17 cellular contexts compared by ENCODE assay signal in the genomic region with DNA sequence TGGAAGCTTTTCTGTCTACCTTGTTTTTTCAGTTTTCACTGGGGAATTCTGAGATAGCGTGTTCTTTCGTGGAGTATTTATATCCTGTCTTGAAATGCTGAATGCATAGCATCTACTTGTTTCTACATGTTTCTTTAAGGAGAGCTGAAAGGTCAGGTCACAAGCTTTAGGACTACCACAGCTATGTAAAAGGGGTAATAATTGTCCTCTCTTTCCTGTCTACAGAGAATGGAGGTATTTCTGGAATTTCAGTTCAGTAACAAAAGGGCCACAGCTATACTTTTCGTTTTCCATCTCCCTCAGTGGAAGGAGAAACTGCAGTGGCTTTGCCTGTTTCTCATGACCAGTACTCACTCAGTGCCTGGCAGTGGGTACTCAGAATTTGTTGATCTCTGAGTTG. TPM values are rescaled to one million over a fixed set of nuclear protein-coding genes. Genes with fewer than 3 reads are reported as not detected.
DNase-seq lines count a peak whose midpoint lies in the region; ATAC-seq, FAIRE-seq and TF ChIP-seq lines count a peak whose summit lies in the region.
"Had no signal": no experiment of that assay in that cellular context is flagged by ENCODE, and none has a peak within 500 bp of the region (broad histone marks: within the 10 kb centered on the region; RNA-seq: fewer than 3 reads in every experiment).

No MANE protein-coding gene starts in this region.

- H3K27me3 ChIP-seq in HUES6 (ENCODE audit: control insufficient read depth, insufficient read depth, low read length) (peaks cover 14% of the 10 kb centered on the region), astrocyte (ENCODE audit: insufficient read depth, low read length) (no peaks in the 10 kb centered on the region), iPS-18a (ENCODE audit: control insufficient read depth, insufficient read depth, low read length) (peaks cover 24% of the 10 kb centered on the region), thoracic aorta (replicated peaks; ENCODE audit: insufficient read depth) (no peaks in the 10 kb centered on the region)

- H3K36me3 Mint-ChIP-seq in astrocyte (ENCODE audit: low read depth, unreplicated experiment), result peaks cover 13% of the 10 kb centered on the region

- peak; percentile 81 for FAIRE-seq in astrocyte (lab: Jason Lieb, UNC)
- FAIRE-seq: D721Med, HepG2 had no signal

- peaks cover 61% of the 10 kb centered on the region for H3K4me1 Mint-ChIP-seq in astrocyte (ENCODE audit: low read depth, unreplicated experiment)

- H3K27ac Mint-ChIP-seq in astrocyte (ENCODE audit: unreplicated experiment), result peak overlapping the region; percentile 94
- H3K27ac Mint-ChIP-seq: stimulated activated naive CD8-positive, alpha-beta T cell treated with anti-CD3 and anti-CD28 coated beads, Interleukin-15, amount 100 ng/mL, for 72 hours had no signal

- peaks cover 2% of the 10 kb centered on the region for H3K9me3 Mint-ChIP-seq in astrocyte (ENCODE audit: unreplicated experiment)
- H3K9me3 Mint-ChIP-seq: stimulated activated naive CD8-positive, alpha-beta T cell treated with anti-CD3 and anti-CD28 coated beads, Interleukin-15, amount 100 ng/mL, for 72 hours had no signal

- H3K79me2 ChIP-seq in astrocyte (ENCODE audit: insufficient read depth, low read length), result peaks cover 25% of the 10 kb centered on the region

- H3K27ac ChIP-seq in HUES6 (ENCODE audit: low read depth, low read length) (peak overlapping the region; percentile 43; the same call in 1 of the 2 replicates), astrocyte (ENCODE audit: low read depth, low read length) (peak overlapping the region; percentile 33), iPS-18a (ENCODE audit: low read length) (no peak overlapping the region), thoracic aorta (peak overlapping the region; percentile 78 to 86)

- H4K20me1 ChIP-seq in astrocyte (ENCODE audit: insufficient read depth, low read length), result peaks cover 21% of the 10 kb centered on the region

- peak overlapping the region; percentile 23 for H3K4me2 ChIP-seq in astrocyte (ENCODE audit: low read length)

- H3K4me1 ChIP-seq in HUES6 (ENCODE audit: control insufficient read depth, insufficient read depth, low read length) (peaks cover 39% of the 10 kb centered on the region), astrocyte (ENCODE audit: insufficient read depth, low read length) (peaks cover 36% of the 10 kb centered on the region), iPS-18a (ENCODE audit: control insufficient read depth, low read depth, low read length) (peaks cover 45% of the 10 kb centered on the region), thoracic aorta (ENCODE audit: control insufficient read depth in 1 of 2, low read depth in 2 of 2) (peaks cover 48 to 77% of the 10 kb centered on the region in 2 donors)

- H3K4me3 ChIP-seq in HUES6 (ENCODE audit: low read depth, low read length) (no peak overlapping the region), astrocyte (ENCODE audit: insufficient read depth, low read depth, low read length) (no peak overlapping the region), iPS-18a (ENCODE audit: low read length) (peak overlapping the region; percentile 43), thoracic aorta (peak overlapping the region; percentile 87)

- 0 out of 2 replicates have a peak, but pooled peaks cover 5% of the 10 kb centered on the region for H3K36me3 ChIP-seq in HUES6 (ENCODE audit: control insufficient read depth, insufficient read depth, low read length)
- H3K36me3 ChIP-seq in astrocyte (ENCODE audit: insufficient read depth, low read length), result peaks cover 6% of the 10 kb centered on the region
- no peaks in the 10 kb centered on the region for H3K36me3 ChIP-seq in iPS-18a (ENCODE audit: control insufficient read depth, low read depth, low read length)
- H3K36me3 ChIP-seq in thoracic aorta, result no peaks in the 10 kb centered on the region

- no peak overlapping the region for H2AFZ ChIP-seq in astrocyte (ENCODE audit: low read depth, low read length)

- H3K9ac ChIP-seq in HUES6 (ENCODE audit: low read length), result no peak overlapping the region
- peak overlapping the region; percentile 4 for H3K9ac ChIP-seq in astrocyte (ENCODE audit: low read length)
- no peak overlapping the region for H3K9ac ChIP-seq in iPS-18a (ENCODE audit: low read length)

- no peaks in the 10 kb centered on the region for H3K9me3 ChIP-seq in HUES6 (ENCODE audit: control insufficient read depth, insufficient read depth, low read depth, low read length)
- H3K9me3 ChIP-seq in astrocyte (ENCODE audit: insufficient read depth, low read depth, low read length), result no peaks in the 10 kb centered on the region
- H3K9me3 ChIP-seq in iPS-18a (ENCODE audit: control insufficient read depth, low read depth, low read length), result no peaks in the 10 kb centered on the region
- H3K9me3 ChIP-seq in thoracic aorta, result no peaks in the 10 kb centered on the region

- no peak for TF ChIP-seq CTCF in astrocyte (IDR thresholded peaks at IDR 0.05; ENCODE audit: insufficient read depth, low read depth, low read length)
- no peak for TF ChIP-seq CTCF in thoracic aorta (IDR thresholded peaks at IDR 0.05)

- H3K4me3 Mint-ChIP-seq in astrocyte (ENCODE audit: unreplicated experiment), result peak overlapping the region; percentile 63
- H3K4me3 Mint-ChIP-seq: stimulated activated naive CD8-positive, alpha-beta T cell treated with anti-CD3 and anti-CD28 coated beads, Interleukin-15, amount 100 ng/mL, for 72 hours had no signal

- DNase-seq in astrocyte (ENCODE audit: low read depth) (peak; percentile 65), thoracic aorta (ENCODE audit: low spot score) (no peak), OCI-M2 (lab: John Stamatoyannopoulos, UW; ENCODE audit: unreplicated experiment) (no peak), occipital lobe (lab: John Stamatoyannopoulos, UW) (no peak)
- DNase-seq: caudate nucleus; NCI-H1436; NCI-H526 treated with DMSO at 0.1 percent for 48 hours; stimulated activated CD4-positive, alpha-beta T cell treated with anti-CD3 and anti-CD28 coated beads, Interleukin-2, amount 100 ng/mL, for 48 hours; stimulated activated naive CD8-positive, alpha-beta T cell treated with anti-CD3 and anti-CD28 coated beads, Interleukin-15, amount 100 ng/mL, for 72 hours had no signal

- ATAC-seq in thoracic aorta (ENCODE audit: insufficient number of reproducible peaks, low FRiP score, low read depth) (no peak), GM18517 (IDR thresholded peaks at IDR 0.05; ENCODE audit: unreplicated experiment) (no peak)
- ATAC-seq: activated CD4-positive, CD25-positive, alpha-beta regulatory T cell treated with anti-CD3 and anti-CD28 coated beads, Interleukin-2, amount 50 U/mL, for 24 hours; HepG2; stimulated activated naive CD8-positive, alpha-beta T cell treated with anti-CD3 and anti-CD28 coated beads, Interleukin-15, amount 100 ng/mL, for 72 hours had no signal

- no peaks in the 10 kb centered on the region for H3K27me3 Mint-ChIP-seq in astrocyte (ENCODE audit: low read depth, unreplicated experiment)
- H3K27me3 Mint-ChIP-seq: stimulated activated naive CD8-positive, alpha-beta T cell treated with anti-CD3 and anti-CD28 coated beads, Interleukin-15, amount 100 ng/mL, for 72 hours had no signal

RNA-seq across cellular contexts. Expression of gene INAFM2, which starts 4.7 kb away (rescaled TPM):
- total RNA-seq in astrocyte (39.2 and 41.2 TPM in 2 replicates), thoracic aorta (10 to 100 TPM; 63.8 to 79.2 TPM), occipital lobe (14.8 TPM)

RNA-seq across cellular contexts. Expression of gene CCDC9B, which starts 12.6 kb away (rescaled TPM):
- 9.8 and 10.1 TPM in 2 replicates for total RNA-seq in astrocyte
- 10 to 100 TPM; 30.1 to 57.1 TPM for total RNA-seq in thoracic aorta
- total RNA-seq in occipital lobe, result 1.6 TPM

RNA-seq across cellular contexts. Expression of gene PLCB2, which starts 20.4 kb away (rescaled TPM):
- total RNA-seq in astrocyte (1.7 and 3.7 TPM in 2 replicates), thoracic aorta (10 to 100 TPM; 17.7 to 32.4 TPM), occipital lobe (3.3 TPM)
- total RNA-seq: HepG2 had no signal

RNA-seq across cellular contexts. Expression of gene PHGR1, which starts 22.7 kb away (rescaled TPM):
- not detected in 2 replicates for total RNA-seq in astrocyte
- total RNA-seq in thoracic aorta, result not detected
- total RNA-seq in occipital lobe, result not detected
- total RNA-seq: H4, HepG2, omental fat pad had no signal

RNA-seq across cellular contexts. Expression of gene DISP2, which starts 29.8 kb away (rescaled TPM):
- 1.5 and 3.7 TPM in 2 replicates for total RNA-seq in astrocyte
- total RNA-seq in thoracic aorta, result under 1 TPM; 0.21 to 0.54 TPM
- total RNA-seq in occipital lobe, result 9.2 TPM

Comparison
In these comparisons a context has a peak if more than half of its experiments do, and no peak if none do; other contexts are left out.
1. H3K4me3 ChIP-seq: peak in iPS-18a (single experiment) and thoracic aorta (single experiment); none in HUES6 (single experiment) and astrocyte (single experiment).